ENCODE assay signal across 1 cellular context in the genomic region with DNA sequence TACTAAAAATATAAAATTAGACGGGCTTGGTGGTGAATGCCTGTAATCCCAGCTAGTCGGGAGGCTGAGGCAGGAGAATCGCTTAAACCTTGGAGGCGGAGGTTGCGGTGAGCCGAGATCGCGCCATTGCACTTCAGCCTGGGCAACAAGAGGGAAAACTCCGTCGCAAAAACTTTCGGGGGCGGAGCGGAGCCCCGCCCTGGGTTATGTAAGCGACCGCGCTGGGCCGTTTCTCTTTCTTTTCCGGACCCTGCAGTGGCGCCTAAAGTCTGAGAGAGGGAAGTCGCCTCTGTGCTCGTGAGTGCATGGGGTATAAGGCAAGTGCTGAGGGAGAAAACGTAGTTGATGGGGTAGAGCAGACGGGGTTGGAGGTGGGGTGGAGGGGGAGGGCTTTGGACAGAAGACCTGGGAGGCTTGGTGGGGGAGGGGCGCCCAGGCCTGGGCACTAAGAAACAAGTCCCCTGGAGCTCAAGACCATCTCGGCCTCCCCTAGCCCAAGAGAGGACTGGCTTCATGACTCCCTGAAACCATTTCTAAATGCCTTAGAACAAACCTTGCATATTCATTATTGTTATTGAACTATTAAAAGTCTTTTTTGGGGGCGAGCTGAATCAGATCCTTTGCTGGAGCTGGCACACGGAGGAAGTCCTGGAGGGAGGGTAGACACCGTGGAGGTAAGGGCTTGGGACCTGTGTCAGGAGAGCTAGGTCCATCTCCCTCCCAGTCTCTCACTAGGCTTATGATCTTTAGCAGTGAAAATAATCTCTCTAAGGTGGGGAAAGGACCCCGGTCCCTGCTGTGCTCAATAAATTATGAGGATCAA.
TF ChIP-seq lines count a peak whose summit lies in the region.

No MANE protein-coding gene starts in this region.

TF ChIP-seq in K562, 482 proteins besides CTCF, POLR2A, EP300 and RAD21 (continued from another document and continues in another):
- TF ChIP-seq, protein P1, sequence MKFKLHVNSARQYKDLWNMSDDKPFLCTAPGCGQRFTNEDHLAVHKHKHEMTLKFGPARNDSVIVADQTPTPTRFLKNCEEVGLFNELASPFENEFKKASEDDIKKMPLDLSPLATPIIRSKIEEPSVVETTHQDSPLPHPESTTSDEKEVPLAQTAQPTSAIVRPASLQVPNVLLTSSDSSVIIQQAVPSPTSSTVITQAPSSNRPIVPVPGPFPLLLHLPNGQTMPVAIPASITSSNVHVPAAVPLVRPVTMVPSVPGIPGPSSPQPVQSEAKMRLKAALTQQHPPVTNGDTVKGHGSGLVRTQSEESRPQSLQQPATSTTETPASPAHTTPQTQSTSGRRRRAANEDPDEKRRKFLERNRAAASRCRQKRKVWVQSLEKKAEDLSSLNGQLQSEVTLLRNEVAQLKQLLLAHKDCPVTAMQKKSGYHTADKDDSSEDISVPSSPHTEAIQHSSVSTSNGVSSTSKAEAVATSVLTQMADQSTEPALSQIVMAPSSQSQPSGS (CRISPR knock-in tag; IDR thresholded peaks at IDR 0.05): no peak
- TF ChIP-seq HDAC6 (IDR thresholded peaks at IDR 0.05; ENCODE audit: low read depth, low read length) (no peak), SMAD2 (IDR thresholded peaks at IDR 0.05; ENCODE audit: low read depth, low read length) (no peak), RFX5 (IDR thresholded peaks at IDR 0.05; ENCODE audit: low read depth, low read length) (0 out of 2 replicates have a peak, but pooled peaks have one; percentile 36), ZNF143 (CRISPR knock-in tag; IDR thresholded peaks at IDR 0.05) (no peak), DPF2 (IDR thresholded peaks at IDR 0.05) (peak; percentile 33; the same call in 1 of the 2 replicates), ZNF311 (CRISPR knock-in tag; IDR thresholded peaks at IDR 0.05) (no peak), KDM4B (IDR thresholded peaks at IDR 0.05; ENCODE audit: borderline replicate concordance in 2 of 2, low read depth in 1 of 2) (0 out of 4 replicates have a peak, but pooled peaks of 1 of the 2 experiments have one; percentile 50), KHSRP (IDR thresholded peaks at IDR 0.05) (no peak), MEF2D (tag; conservative IDR thresholded peaks at IDR 0.05; ENCODE audit: low read depth) (no peak), ZKSCAN8 (CRISPR knock-in tag; IDR thresholded peaks at IDR 0.05) (no peak), RFX1 (IDR thresholded peaks at IDR 0.05) (no peak), ZNF780A (CRISPR knock-in tag; IDR thresholded peaks at IDR 0.05) (no peak), MTA3 (IDR thresholded peaks at IDR 0.05; ENCODE audit: borderline replicate concordance) (peak; percentile 52; the same call in 1 of the 2 replicates), MIER1 (IDR thresholded peaks at IDR 0.05; ENCODE audit: low read depth) (no peak), JUNB (CRISPR knock-in tag; conservative IDR thresholded peaks at IDR 0.05) (no peak), ZNF717 (CRISPR knock-in tag; IDR thresholded peaks at IDR 0.05) (no peak), TEAD2 (tag; IDR thresholded peaks at IDR 0.05) (no peak), CCNT2 (IDR thresholded peaks at IDR 0.05; ENCODE audit: borderline replicate concordance, extremely low read depth, insufficient read length, low read depth, low read length) (no peak), NFYB (IDR thresholded peaks at IDR 0.05; ENCODE audit: extremely low read depth, insufficient read length) (no peak), SMC3 (conservative IDR thresholded peaks at IDR 0.05; ENCODE audit: insufficient read depth, low read depth, low read length) (no peak), EP400 (IDR thresholded peaks at IDR 0.05) (peak; percentile 11; the same call in 1 of the 2 replicates), POLR2G (IDR thresholded peaks at IDR 0.05; ENCODE audit: low read depth, low read length) (peak; percentile 31), RFX7 (CRISPR knock-in tag; IDR thresholded peaks at IDR 0.05) (no peak), PTTG1 (tag; IDR thresholded peaks at IDR 0.05; ENCODE audit: low read depth) (no peak), ZFP30 (CRISPR knock-in tag; IDR thresholded peaks at IDR 0.05; ENCODE audit: borderline replicate concordance) (no peak), TAL1 (IDR thresholded peaks at IDR 0.05) (no peak), JUN (IDR thresholded peaks at IDR 0.05; ENCODE audit: borderline replicate concordance, low read depth, low read length) (peak; percentile 2; the same call in 1 of the 2 replicates), JUN (CRISPR knock-in tag; IDR thresholded peaks at IDR 0.05; ENCODE audit: borderline replicate concordance) (no peak; the same call in 1 of the 2 replicates), ZNF274 (IDR thresholded peaks at IDR 0.05; ENCODE audit: borderline replicate concordance, low read depth, low read length) (no peak), ILK (tag; IDR thresholded peaks at IDR 0.05; ENCODE audit: borderline replicate concordance, low read depth) (no peak), SRSF3 (IDR thresholded peaks at IDR 0.05; ENCODE audit: insufficient read depth, low read length) (no peak), NR4A1 (CRISPR knock-in tag; IDR thresholded peaks at IDR 0.05) (no peak), NR4A1 (tag; IDR thresholded peaks at IDR 0.05) (no peak), GABPB2 (CRISPR knock-in tag; conservative IDR thresholded peaks at IDR 0.05) (no peak), CXXC5 (CRISPR knock-in tag; IDR thresholded peaks at IDR 0.05) (peak; percentile 69), THRAP3 (IDR thresholded peaks at IDR 0.05; ENCODE audit: borderline replicate concordance) (no peak), NRF1 (conservative IDR thresholded peaks at IDR 0.05 in 1 of 2, IDR thresholded peaks at IDR 0.05 in 1 of 2) (peak in 1 of 2 experiments; percentile 43; a peak in 2 of 4 replicates), BDP1 (IDR thresholded peaks at IDR 0.05; ENCODE audit: insufficient read depth, insufficient read length) (no peak), ZNF696 (CRISPR knock-in tag; conservative IDR thresholded peaks at IDR 0.05) (no peak), ZFP1 (CRISPR knock-in tag; IDR thresholded peaks at IDR 0.05) (no peak), MYNN (IDR thresholded peaks at IDR 0.05) (0 out of 2 replicates have a peak, but pooled peaks have one; percentile 9), MYNN (CRISPR knock-in tag; IDR thresholded peaks at IDR 0.05) (no peak), CBFA2T3 (IDR thresholded peaks at IDR 0.05) (no peak), KAT7 (CRISPR knock-in tag; IDR thresholded peaks at IDR 0.05; ENCODE audit: borderline replicate concordance) (no peak), CEBPB (tag; IDR thresholded peaks at IDR 0.05) (peak; percentile 78), TFAM (CRISPR knock-in tag; conservative IDR thresholded peaks at IDR 0.05) (no peak), ZNF347 (CRISPR knock-in tag; IDR thresholded peaks at IDR 0.05; ENCODE audit: low read depth) (no peak), CREB1 (IDR thresholded peaks at IDR 0.05) (no peak), CREB1 (CRISPR knock-in tag; IDR thresholded peaks at IDR 0.05) (no peak), ARNT (IDR thresholded peaks at IDR 0.05) (no peak; a peak in 1 of 4 replicates)
- TF ChIP-seq, protein P2, sequence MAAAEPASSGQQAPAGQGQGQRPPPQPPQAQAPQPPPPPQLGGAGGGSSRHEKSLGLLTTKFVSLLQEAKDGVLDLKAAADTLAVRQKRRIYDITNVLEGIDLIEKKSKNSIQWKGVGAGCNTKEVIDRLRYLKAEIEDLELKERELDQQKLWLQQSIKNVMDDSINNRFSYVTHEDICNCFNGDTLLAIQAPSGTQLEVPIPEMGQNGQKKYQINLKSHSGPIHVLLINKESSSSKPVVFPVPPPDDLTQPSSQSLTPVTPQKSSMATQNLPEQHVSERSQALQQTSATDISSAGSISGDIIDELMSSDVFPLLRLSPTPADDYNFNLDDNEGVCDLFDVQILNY (CRISPR knock-in tag; IDR thresholded peaks at IDR 0.05): no peak
- TF ChIP-seq, protein P3, sequence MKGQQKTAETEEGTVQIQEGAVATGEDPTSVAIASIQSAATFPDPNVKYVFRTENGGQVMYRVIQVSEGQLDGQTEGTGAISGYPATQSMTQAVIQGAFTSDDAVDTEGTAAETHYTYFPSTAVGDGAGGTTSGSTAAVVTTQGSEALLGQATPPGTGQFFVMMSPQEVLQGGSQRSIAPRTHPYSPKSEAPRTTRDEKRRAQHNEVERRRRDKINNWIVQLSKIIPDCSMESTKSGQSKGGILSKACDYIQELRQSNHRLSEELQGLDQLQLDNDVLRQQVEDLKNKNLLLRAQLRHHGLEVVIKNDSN (CRISPR knock-in tag; IDR thresholded peaks at IDR 0.05): no peak
- TF ChIP-seq, protein P4, sequence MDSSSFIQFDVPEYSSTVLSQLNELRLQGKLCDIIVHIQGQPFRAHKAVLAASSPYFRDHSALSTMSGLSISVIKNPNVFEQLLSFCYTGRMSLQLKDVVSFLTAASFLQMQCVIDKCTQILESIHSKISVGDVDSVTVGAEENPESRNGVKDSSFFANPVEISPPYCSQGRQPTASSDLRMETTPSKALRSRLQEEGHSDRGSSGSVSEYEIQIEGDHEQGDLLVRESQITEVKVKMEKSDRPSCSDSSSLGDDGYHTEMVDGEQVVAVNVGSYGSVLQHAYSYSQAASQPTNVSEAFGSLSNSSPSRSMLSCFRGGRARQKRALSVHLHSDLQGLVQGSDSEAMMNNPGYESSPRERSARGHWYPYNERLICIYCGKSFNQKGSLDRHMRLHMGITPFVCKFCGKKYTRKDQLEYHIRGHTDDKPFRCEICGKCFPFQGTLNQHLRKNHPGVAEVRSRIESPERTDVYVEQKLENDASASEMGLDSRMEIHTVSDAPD (CRISPR knock-in tag; IDR thresholded peaks at IDR 0.05): no peak
- TF ChIP-seq, protein P5, sequence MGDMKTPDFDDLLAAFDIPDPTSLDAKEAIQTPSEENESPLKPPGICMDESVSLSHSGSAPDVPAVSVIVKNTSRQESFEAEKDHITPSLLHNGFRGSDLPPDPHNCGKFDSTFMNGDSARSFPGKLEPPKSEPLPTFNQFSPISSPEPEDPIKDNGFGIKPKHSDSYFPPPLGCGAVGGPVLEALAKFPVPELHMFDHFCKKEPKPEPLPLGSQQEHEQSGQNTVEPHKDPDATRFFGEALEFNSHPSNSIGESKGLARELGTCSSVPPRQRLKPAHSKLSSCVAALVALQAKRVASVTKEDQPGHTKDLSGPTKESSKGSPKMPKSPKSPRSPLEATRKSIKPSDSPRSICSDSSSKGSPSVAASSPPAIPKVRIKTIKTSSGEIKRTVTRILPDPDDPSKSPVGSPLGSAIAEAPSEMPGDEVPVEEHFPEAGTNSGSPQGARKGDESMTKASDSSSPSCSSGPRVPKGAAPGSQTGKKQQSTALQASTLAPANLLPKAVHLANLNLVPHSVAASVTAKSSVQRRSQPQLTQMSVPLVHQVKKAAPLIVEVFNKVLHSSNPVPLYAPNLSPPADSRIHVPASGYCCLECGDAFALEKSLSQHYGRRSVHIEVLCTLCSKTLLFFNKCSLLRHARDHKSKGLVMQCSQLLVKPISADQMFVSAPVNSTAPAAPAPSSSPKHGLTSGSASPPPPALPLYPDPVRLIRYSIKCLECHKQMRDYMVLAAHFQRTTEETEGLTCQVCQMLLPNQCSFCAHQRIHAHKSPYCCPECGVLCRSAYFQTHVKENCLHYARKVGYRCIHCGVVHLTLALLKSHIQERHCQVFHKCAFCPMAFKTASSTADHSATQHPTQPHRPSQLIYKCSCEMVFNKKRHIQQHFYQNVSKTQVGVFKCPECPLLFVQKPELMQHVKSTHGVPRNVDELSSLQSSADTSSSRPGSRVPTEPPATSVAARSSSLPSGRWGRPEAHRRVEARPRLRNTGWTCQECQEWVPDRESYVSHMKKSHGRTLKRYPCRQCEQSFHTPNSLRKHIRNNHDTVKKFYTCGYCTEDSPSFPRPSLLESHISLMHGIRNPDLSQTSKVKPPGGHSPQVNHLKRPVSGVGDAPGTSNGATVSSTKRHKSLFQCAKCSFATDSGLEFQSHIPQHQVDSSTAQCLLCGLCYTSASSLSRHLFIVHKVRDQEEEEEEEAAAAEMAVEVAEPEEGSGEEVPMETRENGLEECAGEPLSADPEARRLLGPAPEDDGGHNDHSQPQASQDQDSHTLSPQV (IDR thresholded peaks at IDR 0.05): 0 out of 2 replicates have a peak, but pooled peaks have one; percentile 19
- TF ChIP-seq, protein P6, sequence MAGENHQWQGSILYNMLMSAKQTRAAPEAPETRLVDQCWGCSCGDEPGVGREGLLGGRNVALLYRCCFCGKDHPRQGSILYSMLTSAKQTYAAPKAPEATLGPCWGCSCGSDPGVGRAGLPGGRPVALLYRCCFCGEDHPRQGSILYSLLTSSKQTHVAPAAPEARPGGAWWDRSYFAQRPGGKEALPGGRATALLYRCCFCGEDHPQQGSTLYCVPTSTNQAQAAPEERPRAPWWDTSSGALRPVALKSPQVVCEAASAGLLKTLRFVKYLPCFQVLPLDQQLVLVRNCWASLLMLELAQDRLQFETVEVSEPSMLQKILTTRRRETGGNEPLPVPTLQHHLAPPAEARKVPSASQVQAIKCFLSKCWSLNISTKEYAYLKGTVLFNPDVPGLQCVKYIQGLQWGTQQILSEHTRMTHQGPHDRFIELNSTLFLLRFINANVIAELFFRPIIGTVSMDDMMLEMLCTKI (IDR thresholded peaks at IDR 0.05; ENCODE audit: partially characterized antibody): no peak
- TF ChIP-seq, protein P7, sequence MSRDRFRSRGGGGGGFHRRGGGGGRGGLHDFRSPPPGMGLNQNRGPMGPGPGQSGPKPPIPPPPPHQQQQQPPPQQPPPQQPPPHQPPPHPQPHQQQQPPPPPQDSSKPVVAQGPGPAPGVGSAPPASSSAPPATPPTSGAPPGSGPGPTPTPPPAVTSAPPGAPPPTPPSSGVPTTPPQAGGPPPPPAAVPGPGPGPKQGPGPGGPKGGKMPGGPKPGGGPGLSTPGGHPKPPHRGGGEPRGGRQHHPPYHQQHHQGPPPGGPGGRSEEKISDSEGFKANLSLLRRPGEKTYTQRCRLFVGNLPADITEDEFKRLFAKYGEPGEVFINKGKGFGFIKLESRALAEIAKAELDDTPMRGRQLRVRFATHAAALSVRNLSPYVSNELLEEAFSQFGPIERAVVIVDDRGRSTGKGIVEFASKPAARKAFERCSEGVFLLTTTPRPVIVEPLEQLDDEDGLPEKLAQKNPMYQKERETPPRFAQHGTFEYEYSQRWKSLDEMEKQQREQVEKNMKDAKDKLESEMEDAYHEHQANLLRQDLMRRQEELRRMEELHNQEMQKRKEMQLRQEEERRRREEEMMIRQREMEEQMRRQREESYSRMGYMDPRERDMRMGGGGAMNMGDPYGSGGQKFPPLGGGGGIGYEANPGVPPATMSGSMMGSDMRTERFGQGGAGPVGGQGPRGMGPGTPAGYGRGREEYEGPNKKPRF (IDR thresholded peaks at IDR 0.05; ENCODE audit: low read depth, low read length): no peak
- TF ChIP-seq, protein P8, sequence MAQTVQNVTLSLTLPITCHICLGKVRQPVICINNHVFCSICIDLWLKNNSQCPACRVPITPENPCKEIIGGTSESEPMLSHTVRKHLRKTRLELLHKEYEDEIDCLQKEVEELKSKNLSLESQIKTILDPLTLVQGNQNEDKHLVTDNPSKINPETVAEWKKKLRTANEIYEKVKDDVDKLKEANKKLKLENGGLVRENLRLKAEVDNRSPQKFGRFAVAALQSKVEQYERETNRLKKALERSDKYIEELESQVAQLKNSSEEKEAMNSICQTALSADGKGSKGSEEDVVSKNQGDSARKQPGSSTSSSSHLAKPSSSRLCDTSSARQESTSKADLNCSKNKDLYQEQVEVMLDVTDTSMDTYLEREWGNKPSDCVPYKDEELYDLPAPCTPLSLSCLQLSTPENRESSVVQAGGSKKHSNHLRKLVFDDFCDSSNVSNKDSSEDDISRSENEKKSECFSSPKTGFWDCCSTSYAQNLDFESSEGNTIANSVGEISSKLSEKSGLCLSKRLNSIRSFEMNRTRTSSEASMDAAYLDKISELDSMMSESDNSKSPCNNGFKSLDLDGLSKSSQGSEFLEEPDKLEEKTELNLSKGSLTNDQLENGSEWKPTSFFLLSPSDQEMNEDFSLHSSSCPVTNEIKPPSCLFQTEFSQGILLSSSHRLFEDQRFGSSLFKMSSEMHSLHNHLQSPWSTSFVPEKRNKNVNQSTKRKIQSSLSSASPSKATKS (CRISPR knock-in tag; IDR thresholded peaks at IDR 0.05): no peak
